Comparison of ENCODE assay signal across 1 cellular context in genomic region chr4:32106767-32107166, GRCh38.
TF ChIP-seq lines count a peak whose summit lies in the region.

No MANE protein-coding gene starts in this region.

TF ChIP-seq in WTC11, 78 proteins besides CTCF, POLR2A, EP300 and RAD21 (continued from another document):
- TF ChIP-seq ZNF512 (CRISPR knock-in tag; IDR thresholded peaks at IDR 0.05; ENCODE audit: borderline replicate concordance) (no peak), MAX (CRISPR knock-in tag; IDR thresholded peaks at IDR 0.05) (no peak), TEAD1 (CRISPR knock-in tag; IDR thresholded peaks at IDR 0.05) (no peak)
- TF ChIP-seq, protein P1, sequence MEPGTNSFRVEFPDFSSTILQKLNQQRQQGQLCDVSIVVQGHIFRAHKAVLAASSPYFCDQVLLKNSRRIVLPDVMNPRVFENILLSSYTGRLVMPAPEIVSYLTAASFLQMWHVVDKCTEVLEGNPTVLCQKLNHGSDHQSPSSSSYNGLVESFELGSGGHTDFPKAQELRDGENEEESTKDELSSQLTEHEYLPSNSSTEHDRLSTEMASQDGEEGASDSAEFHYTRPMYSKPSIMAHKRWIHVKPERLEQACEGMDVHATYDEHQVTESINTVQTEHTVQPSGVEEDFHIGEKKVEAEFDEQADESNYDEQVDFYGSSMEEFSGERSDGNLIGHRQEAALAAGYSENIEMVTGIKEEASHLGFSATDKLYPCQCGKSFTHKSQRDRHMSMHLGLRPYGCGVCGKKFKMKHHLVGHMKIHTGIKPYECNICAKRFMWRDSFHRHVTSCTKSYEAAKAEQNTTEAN (CRISPR knock-in tag; IDR thresholded peaks at IDR 0.05): no peak
